8 cellular contexts compared by ENCODE assay signal in genomic region chr10:91635401-91636400, GRCh38. TPM values are rescaled to one million over a fixed set of nuclear protein-coding genes. Genes with fewer than 3 reads are reported as not detected.
DNase-seq lines count a peak whose midpoint lies in the region; ATAC-seq and TF ChIP-seq lines count a peak whose summit lies in the region.

No MANE protein-coding gene starts in this region.

- H3K4me3 Mint-ChIP-seq in activated CD8-positive, alpha-beta memory T cell treated with anti-CD3 and anti-CD28 coated beads, Interleukin-2, amount 10 ng/mL, durations not matched to agents 7 days and 5 days = no peak overlapping the region
- peak overlapping the region; percentile 77 for H3K4me3 Mint-ChIP-seq in neural crest cell

- H3K27me3 Mint-ChIP-seq in activated CD8-positive, alpha-beta memory T cell treated with anti-CD3 and anti-CD28 coated beads, Interleukin-2, amount 10 ng/mL, durations not matched to agents 7 days and 5 days = peaks cover 54% of the 10 kb centered on the region
- peaks cover 17% of the 10 kb centered on the region for H3K27me3 Mint-ChIP-seq in neural crest cell (ENCODE audit: low read depth)

- H3K27me3 ChIP-seq in aorta (ENCODE audit: control insufficient read depth in 1 of 2, insufficient read depth in 2 of 2, low read length in 1 of 2) = no peaks in the 10 kb centered on the region

- no peak overlapping the region for H3K27ac Mint-ChIP-seq in activated CD8-positive, alpha-beta memory T cell treated with anti-CD3 and anti-CD28 coated beads, Interleukin-2, amount 10 ng/mL, durations not matched to agents 7 days and 5 days
- no peak overlapping the region for H3K27ac Mint-ChIP-seq in neural crest cell (ENCODE audit: unreplicated experiment)

- ATAC-seq in activated CD8-positive, alpha-beta memory T cell treated with anti-CD3 and anti-CD28 coated beads, Interleukin-2, amount 10 ng/mL, durations not matched to agents 7 days and 5 days = peak; percentile 43
- ATAC-seq in aorta (ENCODE audit: low FRiP score) = peak; percentile 69

- CTCF ChIA-PET in activated CD8-positive, alpha-beta memory T cell treated with anti-CD3 and anti-CD28 coated beads, Interleukin-2, amount 10 ng/mL, durations not matched to agents 7 days and 5 days (lab: Charles Lee) = interaction anchor here (0.6 to 5.7 kb wide), 20 partner anchors 9 to 724 kb away, joined by 3 to 67 read pairs (median 3); no protein-coding TSS in a partner anchor

- WGBS in aorta, 2 donors = 43% methylated on average over 10 of the region's 10 CpGs

- H3K36me3 ChIP-seq in aorta (ENCODE audit: control insufficient read depth in 1 of 2, insufficient read depth in 2 of 2, low read length in 1 of 2) = no peaks in the 10 kb centered on the region

- no peaks in the 10 kb centered on the region for H3K4me1 ChIP-seq in aorta (ENCODE audit: control insufficient read depth in 1 of 2, insufficient read depth in 2 of 2, low read length in 2 of 2)

- DNase-seq in DMS 273 treated with DMSO at 0.1 percent for 48 hours (lab: John Stamatoyannopoulos, UW) = peak; percentile 43
- DNase-seq in HFF-Myc (ENCODE audit: extremely low read depth, low read depth) = peak; percentile 77
- DNase-seq in NCI-H446 treated with DMSO at 0.1 percent for 48 hours (lab: John Stamatoyannopoulos, UW) = peak; percentile 55
- peak; percentile 62 for DNase-seq in activated CD8-positive, alpha-beta memory T cell treated with anti-CD3 and anti-CD28 coated beads, Interleukin-2, amount 10 ng/mL, durations not matched to agents 7 days and 5 days
- peak; percentile 89 for DNase-seq in fibroblast of pulmonary artery (ENCODE audit: low read depth)
- DNase-seq in neural crest cell (ENCODE audit: low read depth, low spot score) = peak; percentile 63
- DNase-seq in aorta = peak in 1 of 2 donors; percentile 61
- DNase-seq in NCI-H524 treated with DMSO at 0.1 percent for 48 hours (lab: John Stamatoyannopoulos, UW) = no peak

- TF ChIP-seq CTCF in HFF-Myc (IDR thresholded peaks at IDR 0.05; ENCODE audit: low read depth, low read length, missing control alignments) = peak; percentile 77
- TF ChIP-seq CTCF in fibroblast of pulmonary artery (IDR thresholded peaks at IDR 0.05; ENCODE audit: low read length, missing control alignments) = peak; percentile 92
- TF ChIP-seq CTCF in neural crest cell (conservative IDR thresholded peaks at IDR 0.05) = peak; percentile 81

- intact Hi-C loops in aorta (cut with DNase I) = loop anchor here (2.0 to 10.0 kb wide), 5 partner anchors 57 to 241 kb away; no protein-coding TSS in a partner anchor

- H3K4me3 ChIP-seq in HFF-Myc (replicated peaks; ENCODE audit: low read depth, low read length) = no peak overlapping the region
- H3K4me3 ChIP-seq in fibroblast of pulmonary artery (replicated peaks; ENCODE audit: low read depth, low read length) = no peak overlapping the region
- H3K4me3 ChIP-seq in aorta (ENCODE audit: low read length in 2 of 2) = no peak overlapping the region

- no peak overlapping the region for H3K27ac ChIP-seq in aorta (ENCODE audit: low read depth in 1 of 2, low read length in 2 of 2)

- no peaks in the 10 kb centered on the region for H3K36me3 Mint-ChIP-seq in activated CD8-positive, alpha-beta memory T cell treated with anti-CD3 and anti-CD28 coated beads, Interleukin-2, amount 10 ng/mL, durations not matched to agents 7 days and 5 days
- peaks cover 3% of the 10 kb centered on the region for H3K36me3 Mint-ChIP-seq in neural crest cell (ENCODE audit: low read depth)

- H3K9me3 ChIP-seq in aorta (ENCODE audit: control insufficient read depth, low read length) = no peaks in the 10 kb centered on the region

- peaks cover 8% of the 10 kb centered on the region for H3K4me1 Mint-ChIP-seq in activated CD8-positive, alpha-beta memory T cell treated with anti-CD3 and anti-CD28 coated beads, Interleukin-2, amount 10 ng/mL, durations not matched to agents 7 days and 5 days
- H3K4me1 Mint-ChIP-seq in neural crest cell = peaks cover 20% of the 10 kb centered on the region

- H3K9me3 Mint-ChIP-seq in activated CD8-positive, alpha-beta memory T cell treated with anti-CD3 and anti-CD28 coated beads, Interleukin-2, amount 10 ng/mL, durations not matched to agents 7 days and 5 days (ENCODE audit: low read depth) = no peaks in the 10 kb centered on the region
- H3K9me3 Mint-ChIP-seq in neural crest cell = no peaks in the 10 kb centered on the region

RNA-seq across cellular contexts. Expression of gene PPP1R3C, which starts 2.8 kb away (rescaled TPM):
- not detected for total RNA-seq in activated CD8-positive, alpha-beta memory T cell treated with anti-CD3 and anti-CD28 coated beads, Interleukin-2, amount 10 ng/mL, durations not matched to agents 7 days and 5 days
- total RNA-seq in neural crest cell = 2.9 and 3.6 TPM in 2 replicates
- total RNA-seq in aorta = 100 to 1,000 TPM in 1 of 2 donors, 10 to 100 TPM in 1; 94.6 to 152 TPM
- polyA plus RNA-seq in aorta = 100 to 1,000 TPM in 1 of 2 donors, 10 to 100 TPM in 1; 69.2 to 288 TPM

Comparison
In these comparisons a context has a peak if more than half of its experiments do, and no peak if none do; other contexts are left out.
1. RNA of gene PPP1R3C, which starts 2.8 kb away (total RNA-seq): 94.6 to 152 TPM in aorta; 2.9 to 3.6 TPM in neural crest cell and not detected in activated CD8-positive, alpha-beta memory T cell treated with anti-CD3 and anti-CD28 coated beads, Interleukin-2, amount 10 ng/mL, durations not matched to agents 7 days and 5 days; every median in the first group is over 10 times any median in the second.
2. Peak in every context shown above with its lines, with median percentiles within 50 percentile points of each other: CTCF ChIP-seq.